11 cellular contexts compared by ENCODE assay signal in genomic region chr20:50512323-50512722, GRCh38. TPM values are rescaled to one million over a fixed set of nuclear protein-coding genes. Genes with fewer than 3 reads are reported as not detected.
DNase-seq lines count a peak whose midpoint lies in the region; ATAC-seq and TF ChIP-seq lines count a peak whose summit lies in the region.
"Had no signal": no experiment of that assay in that cellular context is flagged by ENCODE, and none has a peak within 500 bp of the region (broad histone marks: within the 10 kb centered on the region; RNA-seq: fewer than 3 reads in every experiment).

No MANE protein-coding gene starts in this region.

- H3K27ac ChIP-seq in coronary artery, result no peak overlapping the region

- H3K4me1 Mint-ChIP-seq in CD14-positive monocyte (peaks cover 75% of the 10 kb centered on the region), nephron (peaks cover 50% of the 10 kb centered on the region)

- H3K9me3 Mint-ChIP-seq in CD14-positive monocyte (peaks cover 0 to 5% (median 0%) of the 10 kb centered on the region in 7 donors), nephron (no peaks in the 10 kb centered on the region)

- H3K4me3 ChIP-seq in NB4 (ENCODE audit: low read depth, low read length) (peak overlapping the region; percentile 87), coronary artery (peak overlapping the region; percentile 98)

- no peak for TF ChIP-seq POLR2A in NB4 (IDR thresholded peaks at IDR 0.05; ENCODE audit: extremely low read depth, insufficient read length)

- TF ChIP-seq CTCF in CD14-positive monocyte (IDR thresholded peaks at IDR 0.05) (no peak), NB4 (IDR thresholded peaks at IDR 0.05; ENCODE audit: low read depth, low read length) (no peak), coronary artery (IDR thresholded peaks at IDR 0.05) (no peak), nephron (IDR thresholded peaks at IDR 0.05; ENCODE audit: unreplicated experiment in 3 of 3) (no peak)

- H3K27me3 Mint-ChIP-seq in CD14-positive monocyte (ENCODE audit: low read depth in 3 of 3) (peaks cover 0 to 7% (median 3%) of the 10 kb centered on the region in 3 donors), nephron (ENCODE audit: low read depth) (no peaks in the 10 kb centered on the region)

- H3K36me3 Mint-ChIP-seq in CD14-positive monocyte, result peaks cover 12 to 15% of the 10 kb centered on the region in 2 donors
- no peaks in the 10 kb centered on the region for H3K36me3 Mint-ChIP-seq in nephron (ENCODE audit: low read depth)

- no peak for DNase-seq in CD14-positive monocyte (ENCODE audit: low spot score)
- no peak for DNase-seq in NB4 (ENCODE audit: low read depth)
- DNase-seq in coronary artery (ENCODE audit: low spot score), result no peak
- no peak for DNase-seq in DMS153 treated with DMSO at 0.1 percent for 48 hours (lab: John Stamatoyannopoulos, UW; ENCODE audit: unreplicated experiment)
- no peak for DNase-seq in NCI-H2029 (lab: John Stamatoyannopoulos, UW)
- no peak for DNase-seq in D341Med (ENCODE audit: low spot score)
- DNase-seq: GDM1; NCI-H1436; stimulated activated CD4-positive, alpha-beta T cell treated with anti-CD3 and anti-CD28 coated beads, Interleukin-4, amount 100 ng/mL, for 1 hour had no signal

- H3K27ac Mint-ChIP-seq in CD14-positive monocyte (peak overlapping the region; percentile 49 to 95 (median 88)), nephron (no peak overlapping the region)

- H3K4me3 Mint-ChIP-seq in CD14-positive monocyte, result peak overlapping the region; percentile 51 to 95
- H3K4me3 Mint-ChIP-seq in nephron, result peak overlapping the region; percentile 90 to 97 (median 94)

- ATAC-seq in GM18868 (IDR thresholded peaks at IDR 0.05; ENCODE audit: unreplicated experiment), result no peak

- intact Hi-C loops in CD14-positive monocyte (cut with micrococcal nuclease), result loop anchor here in 1 of 2 donors (5.0 kb wide), 1 partner anchor 35 kb away; no protein-coding TSS in a partner anchor

RNA-seq across cellular contexts. Expression of gene PTPN1, which starts 2.1 kb away (rescaled TPM):
- 10 to 100 TPM; 12.4 to 19.1 TPM for polyA plus RNA-seq in CD14-positive monocyte

Comparison
In these comparisons a context has a peak if more than half of its experiments do, and no peak if none do; other contexts are left out.
1. H3K27ac Mint-ChIP-seq: peak in CD14-positive monocyte (7 of 7); none in nephron (0 of 3).